ENCODE assay signal across 9 cellular contexts in the genomic region with DNA sequence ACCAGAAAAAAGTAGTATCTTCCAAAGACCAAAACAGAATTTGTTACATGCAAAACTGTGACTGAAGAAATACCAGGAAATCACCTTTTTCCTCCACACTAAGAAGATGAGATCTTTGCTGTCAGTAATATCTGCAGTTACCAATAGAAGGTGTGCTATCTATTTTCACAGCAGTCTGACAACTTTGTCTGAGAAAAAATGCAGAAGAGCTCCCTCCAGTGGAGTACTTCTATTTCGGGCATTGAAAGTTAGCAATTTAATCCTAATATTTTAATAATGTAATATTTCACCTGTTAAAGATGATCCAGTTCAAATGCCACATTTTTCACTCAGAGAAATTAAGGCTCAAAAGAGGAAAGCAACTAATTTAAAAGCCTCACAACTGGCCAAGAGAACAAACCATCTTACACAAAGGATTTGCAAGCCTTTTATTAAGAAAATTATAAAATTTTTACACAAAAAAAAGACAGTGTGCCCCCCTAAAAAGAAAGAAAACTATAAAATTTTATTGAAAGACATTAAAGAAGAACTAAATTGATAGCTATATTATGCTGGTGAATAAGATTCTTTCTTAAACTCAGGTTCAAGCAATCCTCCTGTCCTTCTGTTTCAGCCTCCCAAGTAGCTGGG. TPM values are rescaled to one million over a fixed set of nuclear protein-coding genes. Genes with fewer than 3 reads are reported as not detected.
DNase-seq lines count a peak whose midpoint lies in the region; ATAC-seq and TF ChIP-seq lines count a peak whose summit lies in the region.
"Had no signal": no experiment of that assay in that cellular context is flagged by ENCODE, and none has a peak within 500 bp of the region (broad histone marks: within the 10 kb centered on the region; RNA-seq: fewer than 3 reads in every experiment).

No MANE protein-coding gene starts in this region.

- peak; percentile 76 for TF ChIP-seq CTCF in glutamatergic neuron (IDR thresholded peaks at IDR 0.05; ENCODE audit: partially characterized antibody, unreplicated experiment)

- no peak overlapping the region for H3K27ac Mint-ChIP-seq in glutamatergic neuron (ENCODE audit: unreplicated experiment)
- H3K27ac Mint-ChIP-seq: naive thymus-derived CD8-positive, alpha-beta T cell had no signal

- no peak overlapping the region for H3K27ac ChIP-seq in SK-N-MC

- no peak overlapping the region for H3K4me3 ChIP-seq in SK-N-MC

- H3K4me3 Mint-ChIP-seq in glutamatergic neuron (ENCODE audit: unreplicated experiment): no peak overlapping the region
- H3K4me3 Mint-ChIP-seq: naive thymus-derived CD8-positive, alpha-beta T cell had no signal

- peaks cover 5% of the 10 kb centered on the region for H3K36me3 Mint-ChIP-seq in glutamatergic neuron (ENCODE audit: unreplicated experiment)
- H3K36me3 Mint-ChIP-seq: naive thymus-derived CD8-positive, alpha-beta T cell had no signal

- peak; percentile 83 for ATAC-seq in GM18508 (IDR thresholded peaks at IDR 0.05; ENCODE audit: insufficient read depth, unreplicated experiment)
- peak; percentile 88 for ATAC-seq in HG03378 (IDR thresholded peaks at IDR 0.05; ENCODE audit: unreplicated experiment)
- ATAC-seq: naive thymus-derived CD8-positive, alpha-beta T cell had no signal

- H3K36me3 ChIP-seq in SK-N-MC (ENCODE audit: insufficient read depth, low read length): peaks cover 20% of the 10 kb centered on the region

- peaks cover 3% of the 10 kb centered on the region for H3K9me3 Mint-ChIP-seq in glutamatergic neuron (ENCODE audit: unreplicated experiment)

- H3K4me1 Mint-ChIP-seq in glutamatergic neuron (ENCODE audit: low read depth, unreplicated experiment): no peaks in the 10 kb centered on the region
- H3K4me1 Mint-ChIP-seq: naive thymus-derived CD8-positive, alpha-beta T cell had no signal

- H3K27me3 Mint-ChIP-seq in glutamatergic neuron (ENCODE audit: unreplicated experiment): no peaks in the 10 kb centered on the region

- H3K9ac ChIP-seq in SK-N-MC (ENCODE audit: insufficient read length): no peak overlapping the region

- DNase-seq in Ammon's horn (ENCODE audit: low spot score): peak; percentile 28
- peak; percentile 28 for DNase-seq in SK-N-MC (ENCODE audit: low read depth, low spot score)
- DNase-seq in glutamatergic neuron: no peak
- DNase-seq in NCI-H2029 treated with DMSO at 0.1 percent for 48 hours (lab: John Stamatoyannopoulos, UW): no peak
- DNase-seq in stimulated activated CD4-positive, alpha-beta T cell treated with anti-CD3 and anti-CD28 coated beads, Interleukin-1b, Interleukin-23, amount 100 ng/mL, for 48 hours: no peak
- no peak for DNase-seq in NCI-H2107 treated with DMSO at 0.1 percent for 48 hours (lab: John Stamatoyannopoulos, UW; ENCODE audit: unreplicated experiment)

- 0 out of 2 replicates have a peak, but pooled peaks cover 3% of the 10 kb centered on the region for H3K9me3 ChIP-seq in SK-N-MC (ENCODE audit: low read depth, low read length)

RNA-seq across cellular contexts. Expression of a gene that starts 50.6 kb away (rescaled TPM):
- total RNA-seq in glutamatergic neuron (ENCODE audit: unreplicated experiment): 8.2 TPM
- total RNA-seq: naive thymus-derived CD8-positive, alpha-beta T cell had no signal

Comparison
In these comparisons a context has a peak if more than half of its experiments do, and no peak if none do; other contexts are left out.
1. DNase-seq: peak in Ammon's horn (single experiment) and SK-N-MC (single experiment); none in glutamatergic neuron (single experiment), NCI-H2029 treated with DMSO at 0.1 percent for 48 hours (single experiment), stimulated activated CD4-positive, alpha-beta T cell treated with anti-CD3 and anti-CD28 coated beads, Interleukin-1b, Interleukin-23, amount 100 ng/mL, for 48 hours (single experiment) and NCI-H2107 treated with DMSO at 0.1 percent for 48 hours (single experiment).